ENCODE assay signal across 15 cellular contexts in the genomic region with DNA sequence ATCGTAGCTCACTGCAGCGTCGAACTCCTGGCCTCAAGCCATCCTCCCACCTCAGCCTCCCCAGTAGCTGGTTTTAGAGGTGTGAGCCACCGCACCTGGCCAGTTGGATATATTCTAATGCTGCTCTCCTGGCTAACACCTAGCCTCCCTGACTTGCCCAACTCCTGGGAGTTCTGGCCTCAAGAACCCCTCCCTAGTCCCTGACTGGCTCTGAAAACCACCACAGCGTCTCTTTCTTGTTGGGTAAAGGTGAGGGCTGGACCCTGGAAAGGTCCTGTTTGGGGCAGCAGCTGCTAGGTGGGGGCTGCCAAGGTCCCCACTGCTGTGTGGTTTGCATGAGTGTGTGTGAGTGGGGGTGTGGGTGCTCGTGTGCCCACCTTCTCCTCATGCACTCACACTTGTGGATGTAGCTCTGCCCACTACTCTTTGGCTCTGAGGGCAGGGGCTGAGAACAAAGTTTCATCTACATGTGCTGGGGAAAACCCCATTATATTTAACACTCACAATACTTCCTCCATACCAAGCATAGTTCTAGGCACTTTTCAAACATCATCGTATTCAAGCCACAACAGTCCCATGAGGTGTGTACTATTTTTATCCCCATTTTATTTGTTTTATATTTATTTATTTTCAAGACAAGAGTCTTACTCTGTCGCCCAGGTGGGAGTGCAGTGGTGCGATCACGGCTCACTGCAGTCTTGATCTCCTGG.
"Had no signal": no experiment of that assay in that cellular context is flagged by ENCODE, and none has a peak within 500 bp of the region (broad histone marks: within the 10 kb centered on the region; RNA-seq: fewer than 3 reads in every experiment).

No MANE protein-coding gene starts in this region.

- H3K9me3 ChIP-seq: thoracic aorta, uterus had no signal

- H3K4me3 ChIP-seq: lung, thoracic aorta, uterus had no signal

- H3K36me3 ChIP-seq: thoracic aorta, uterus had no signal

- H3K36me3 Mint-ChIP-seq: activated naive CD8-positive, alpha-beta T cell treated with anti-CD3 and anti-CD28 coated beads for 36 hours; naive thymus-derived CD8-positive, alpha-beta T cell had no signal

- H3K27me3 ChIP-seq: uterus had no signal

- H3K27ac ChIP-seq: thoracic aorta, uterus had no signal

- H3K4me3 Mint-ChIP-seq: activated naive CD8-positive, alpha-beta T cell treated with anti-CD3 and anti-CD28 coated beads for 36 hours; activated T-cell treated with anti-CD3 and anti-CD28 coated beads, Interleukin-2, amount 50 U/mL, for 24 hours; naive thymus-derived CD8-positive, alpha-beta T cell; stimulated activated naive CD8-positive, alpha-beta T cell treated with anti-CD3 and anti-CD28 coated beads, Interleukin-15, Interleukin-2, amounts not matched to agents 100 ng/mL and 50 ng/mL, for 24 hours had no signal

- ATAC-seq: naive thymus-derived CD8-positive, alpha-beta T cell had no signal

- DNase-seq: activated CD4-positive, alpha-beta T cell treated with anti-CD3 and anti-CD28 coated beads, Interleukin-2, amount 50 U/mL, for 4 hours; activated effector memory CD4-positive, alpha-beta T cell treated with anti-CD3 and anti-CD28 coated beads, Interleukin-2, amount 50 U/mL, for 16 hours; activated naive CD8-positive, alpha-beta T cell treated with anti-CD3 and anti-CD28 coated beads for 36 hours; activated T-cell treated with anti-CD3 and anti-CD28 coated beads, Interleukin-2, amount 50 U/mL, for 24 hours; cerebellar nuclear complex; dermis blood vessel endothelial cell; hypothalamus; kidney glomerular epithelial cell; naive thymus-derived CD8-positive, alpha-beta T cell; stimulated activated CD4-positive, alpha-beta T cell treated with anti-CD3 and anti-CD28 coated beads, Interleukin-2, amount 100 ng/mL, for 48 hours; T-helper 2 cell; uterus had no signal

- H3K4me1 ChIP-seq: uterus had no signal

- H3K9me3 Mint-ChIP-seq: activated naive CD8-positive, alpha-beta T cell treated with anti-CD3 and anti-CD28 coated beads for 36 hours; activated T-cell treated with anti-CD3 and anti-CD28 coated beads, Interleukin-2, amount 50 U/mL, for 24 hours; naive thymus-derived CD8-positive, alpha-beta T cell; stimulated activated naive CD8-positive, alpha-beta T cell treated with anti-CD3 and anti-CD28 coated beads, Interleukin-15, Interleukin-2, amounts not matched to agents 100 ng/mL and 50 ng/mL, for 24 hours had no signal

- H3K27me3 Mint-ChIP-seq: activated naive CD8-positive, alpha-beta T cell treated with anti-CD3 and anti-CD28 coated beads for 36 hours; activated T-cell treated with anti-CD3 and anti-CD28 coated beads, Interleukin-2, amount 50 U/mL, for 24 hours; naive thymus-derived CD8-positive, alpha-beta T cell; stimulated activated naive CD8-positive, alpha-beta T cell treated with anti-CD3 and anti-CD28 coated beads, Interleukin-15, Interleukin-2, amounts not matched to agents 100 ng/mL and 50 ng/mL, for 24 hours had no signal

- H3K27ac Mint-ChIP-seq: activated naive CD8-positive, alpha-beta T cell treated with anti-CD3 and anti-CD28 coated beads for 36 hours; activated T-cell treated with anti-CD3 and anti-CD28 coated beads, Interleukin-2, amount 50 U/mL, for 24 hours; naive thymus-derived CD8-positive, alpha-beta T cell; stimulated activated naive CD8-positive, alpha-beta T cell treated with anti-CD3 and anti-CD28 coated beads, Interleukin-15, Interleukin-2, amounts not matched to agents 100 ng/mL and 50 ng/mL, for 24 hours had no signal
